Comparison of ENCODE assay signal across 1 cellular context in the genomic region with DNA sequence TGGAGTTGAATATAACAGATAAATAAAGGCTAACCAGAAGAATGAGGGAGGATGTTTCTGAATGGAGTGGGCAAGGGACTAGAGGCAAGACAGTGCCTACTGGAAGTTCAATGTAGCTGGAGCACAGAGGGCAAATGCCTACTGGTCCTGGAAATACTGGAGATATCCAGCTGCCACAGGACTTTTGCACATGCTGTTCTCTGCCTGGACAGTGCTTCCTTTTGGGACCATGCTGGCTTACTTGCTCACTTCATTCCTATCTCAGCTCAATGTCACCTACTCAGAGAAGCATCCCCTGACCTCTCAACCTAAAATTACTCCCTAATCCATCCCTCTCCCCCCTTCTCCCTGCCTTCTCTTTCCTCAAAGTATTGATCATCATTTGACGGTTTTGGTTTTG.
TF ChIP-seq lines count a peak whose summit lies in the region.

No MANE protein-coding gene starts in this region.

TF ChIP-seq in IMR-90, 13 proteins besides CTCF, POLR2A, EP300 and RAD21:
- TF ChIP-seq RFX5 (IDR thresholded peaks at IDR 0.05; ENCODE audit: low read depth, low read length), result no peak
